Comparison of ENCODE assay signal across 17 cellular contexts in genomic region chr16:23865853-23866252, GRCh38.
DNase-seq lines count a peak whose midpoint lies in the region; ATAC-seq lines count a peak whose summit lies in the region.
"Had no signal": no experiment of that assay in that cellular context is flagged by ENCODE, and none has a peak within 500 bp of the region (broad histone marks: within the 10 kb centered on the region; RNA-seq: fewer than 3 reads in every experiment).

No MANE protein-coding gene starts in this region.

- no peak for ATAC-seq in effector memory CD8-positive, alpha-beta T cell (replicated peaks)
- no peak for ATAC-seq in stimulated activated naive B cell treated with anti-CD40 and anti-IgM and Interleukin-4, amounts not matched to agents 10 μg/mL and 1 μg/mL and 100 μg/mL, for 72 hours (replicated peaks)
- ATAC-seq in HG02571 (IDR thresholded peaks at IDR 0.05; ENCODE audit: unreplicated experiment), result no peak
- ATAC-seq: stimulated activated effector memory CD8-positive, alpha-beta T cell treated with anti-CD3 and anti-CD28 coated beads, Interleukin-12 subunit alpha, Interleukin-12 subunit beta, amount 100 ng/mL, for 72 hours had no signal

- peaks cover 16% of the 10 kb centered on the region for H3K36me3 Mint-ChIP-seq in activated T-cell treated with anti-CD3 and anti-CD28 coated beads, Interleukin-2, amount 50 U/mL, for 24 hours (ENCODE audit: low read depth)
- peaks cover 3% of the 10 kb centered on the region for H3K36me3 Mint-ChIP-seq in effector memory CD8-positive, alpha-beta T cell (ENCODE audit: insufficient read depth)
- peaks cover 2 to 26% of the 10 kb centered on the region in 2 donors for H3K36me3 Mint-ChIP-seq in stimulated activated naive B cell treated with anti-CD40 and anti-IgM and Interleukin-4, amounts not matched to agents 10 μg/mL and 1 μg/mL and 100 μg/mL, for 72 hours
- H3K36me3 Mint-ChIP-seq in T-helper 2 cell treated with Interferon-gamma antibody and Interleukin-4, amounts not matched to agents 5 μg/mL and 100 μg/mL, for 36 hours (ENCODE audit: low read depth), result peaks cover 9% of the 10 kb centered on the region
- H3K36me3 Mint-ChIP-seq: mesothelial cell of epicardium had no signal

- H3K4me3 Mint-ChIP-seq in activated T-cell treated with anti-CD3 and anti-CD28 coated beads, Interleukin-2, amount 50 U/mL, for 24 hours, result no peak overlapping the region
- no peak overlapping the region for H3K4me3 Mint-ChIP-seq in effector memory CD8-positive, alpha-beta T cell
- no peak overlapping the region for H3K4me3 Mint-ChIP-seq in stimulated activated naive B cell treated with anti-CD40 and anti-IgM and Interleukin-4, amounts not matched to agents 10 μg/mL and 1 μg/mL and 100 μg/mL, for 72 hours
- H3K4me3 Mint-ChIP-seq in T-helper 2 cell treated with Interferon-gamma antibody and Interleukin-4, amounts not matched to agents 5 μg/mL and 100 μg/mL, for 36 hours, result no peak overlapping the region
- H3K4me3 Mint-ChIP-seq: activated naive CD4-positive, alpha-beta T cell treated with anti-CD3 and anti-CD28 coated beads for 36 hours; mesothelial cell of epicardium; stimulated activated effector memory CD8-positive, alpha-beta T cell treated with anti-CD3 and anti-CD28 coated beads, Interleukin-12 subunit alpha, Interleukin-12 subunit beta, amount 100 ng/mL, for 72 hours; T-helper 1 cell treated with Interleukin-12 subunit alpha and Interleukin-12 subunit beta and Interleukin-4 antibody, amounts not matched to agents 30 μg/mL and 1 μg/mL, for 36 hours had no signal

- H3K27ac Mint-ChIP-seq in activated T-cell treated with anti-CD3 and anti-CD28 coated beads, Interleukin-2, amount 50 U/mL, for 24 hours, result peak overlapping the region; percentile 47
- peak overlapping the region; percentile 41 to 62 for H3K27ac Mint-ChIP-seq in effector memory CD8-positive, alpha-beta T cell
- peak overlapping the region; percentile 93 for H3K27ac Mint-ChIP-seq in stimulated activated naive B cell treated with anti-CD40 and anti-IgM and Interleukin-4, amounts not matched to agents 10 μg/mL and 1 μg/mL and 100 μg/mL, for 72 hours
- no peak overlapping the region for H3K27ac Mint-ChIP-seq in T-helper 2 cell treated with Interferon-gamma antibody and Interleukin-4, amounts not matched to agents 5 μg/mL and 100 μg/mL, for 36 hours
- H3K27ac Mint-ChIP-seq: activated naive CD4-positive, alpha-beta T cell treated with anti-CD3 and anti-CD28 coated beads for 36 hours; mesothelial cell of epicardium; T-helper 1 cell treated with Interleukin-12 subunit alpha and Interleukin-12 subunit beta and Interleukin-4 antibody, amounts not matched to agents 30 μg/mL and 1 μg/mL, for 36 hours had no signal

- no peak for DNase-seq in activated T-cell treated with anti-CD3 and anti-CD28 coated beads, Interleukin-2, amount 50 U/mL, for 24 hours
- DNase-seq in activated T-cell treated with anti-CD3 and anti-CD28 coated beads, Interleukin-2, amount 50 U/mL, for 1 hour, result no peak
- peak; percentile 97 for DNase-seq in NCI-H69 (lab: John Stamatoyannopoulos, UW)
- DNase-seq in effector memory CD8-positive, alpha-beta T cell, result no peak
- no peak for DNase-seq in stimulated activated naive B cell treated with anti-CD40 and anti-IgM and Interleukin-4, amounts not matched to agents 10 μg/mL and 1 μg/mL and 100 μg/mL, for 72 hours
- no peak for DNase-seq in DMS153 (lab: John Stamatoyannopoulos, UW)
- no peak for DNase-seq in T-helper 2 cell treated with Interferon-gamma antibody and Interleukin-4, amounts not matched to agents 5 μg/mL and 100 μg/mL, for 36 hours (ENCODE audit: low spot score)
- DNase-seq: ACHN; activated naive CD4-positive, alpha-beta T cell treated with anti-CD3 and anti-CD28 coated beads for 36 hours; kidney glomerular epithelial cell; NCI-H2029 treated with DMSO at 0.1 percent for 48 hours; NCI-H510A; SIG-M5 had no signal

- H3K9me3 Mint-ChIP-seq in activated T-cell treated with anti-CD3 and anti-CD28 coated beads, Interleukin-2, amount 50 U/mL, for 24 hours, result no peaks in the 10 kb centered on the region
- no peaks in the 10 kb centered on the region for H3K9me3 Mint-ChIP-seq in effector memory CD8-positive, alpha-beta T cell
- no peaks in the 10 kb centered on the region for H3K9me3 Mint-ChIP-seq in stimulated activated naive B cell treated with anti-CD40 and anti-IgM and Interleukin-4, amounts not matched to agents 10 μg/mL and 1 μg/mL and 100 μg/mL, for 72 hours
- no peaks in the 10 kb centered on the region for H3K9me3 Mint-ChIP-seq in T-helper 2 cell treated with Interferon-gamma antibody and Interleukin-4, amounts not matched to agents 5 μg/mL and 100 μg/mL, for 36 hours
- H3K9me3 Mint-ChIP-seq: activated naive CD4-positive, alpha-beta T cell treated with anti-CD3 and anti-CD28 coated beads for 36 hours; mesothelial cell of epicardium; stimulated activated effector memory CD8-positive, alpha-beta T cell treated with anti-CD3 and anti-CD28 coated beads, Interleukin-12 subunit alpha, Interleukin-12 subunit beta, amount 100 ng/mL, for 72 hours; T-helper 1 cell treated with Interleukin-12 subunit alpha and Interleukin-12 subunit beta and Interleukin-4 antibody, amounts not matched to agents 30 μg/mL and 1 μg/mL, for 36 hours had no signal

- no peaks in the 10 kb centered on the region for H3K27me3 Mint-ChIP-seq in activated T-cell treated with anti-CD3 and anti-CD28 coated beads, Interleukin-2, amount 50 U/mL, for 24 hours
- H3K27me3 Mint-ChIP-seq in effector memory CD8-positive, alpha-beta T cell, result no peaks in the 10 kb centered on the region
- no peaks in the 10 kb centered on the region for H3K27me3 Mint-ChIP-seq in stimulated activated naive B cell treated with anti-CD40 and anti-IgM and Interleukin-4, amounts not matched to agents 10 μg/mL and 1 μg/mL and 100 μg/mL, for 72 hours
- no peaks in the 10 kb centered on the region for H3K27me3 Mint-ChIP-seq in T-helper 2 cell treated with Interferon-gamma antibody and Interleukin-4, amounts not matched to agents 5 μg/mL and 100 μg/mL, for 36 hours (ENCODE audit: low read depth)

- H3K4me1 Mint-ChIP-seq in activated T-cell treated with anti-CD3 and anti-CD28 coated beads, Interleukin-2, amount 50 U/mL, for 24 hours (ENCODE audit: low read depth), result peaks cover 85% of the 10 kb centered on the region
- H3K4me1 Mint-ChIP-seq in effector memory CD8-positive, alpha-beta T cell (ENCODE audit: low read depth in 2 of 2), result peaks cover 46 to 65% of the 10 kb centered on the region in 2 donors
- peaks cover 56 to 90% of the 10 kb centered on the region in 2 donors for H3K4me1 Mint-ChIP-seq in stimulated activated naive B cell treated with anti-CD40 and anti-IgM and Interleukin-4, amounts not matched to agents 10 μg/mL and 1 μg/mL and 100 μg/mL, for 72 hours
- peaks cover 65% of the 10 kb centered on the region for H3K4me1 Mint-ChIP-seq in T-helper 2 cell treated with Interferon-gamma antibody and Interleukin-4, amounts not matched to agents 5 μg/mL and 100 μg/mL, for 36 hours (ENCODE audit: low read depth)
- H3K4me1 Mint-ChIP-seq: mesothelial cell of epicardium had no signal
